In genomic region chr10:63466168-63466935, GRCh38 we compare ENCODE assay signal across 1 cellular context.
TF ChIP-seq lines count a peak whose summit lies in the region.

No MANE protein-coding gene starts in this region.

TF ChIP-seq in HepG2, 621 proteins besides CTCF, POLR2A, EP300 and RAD21 (continued from another document):
- TF ChIP-seq GMEB2 (CRISPR knock-in tag; IDR thresholded peaks at IDR 0.05; ENCODE audit: low read depth) (no peak), KAT7 (CRISPR knock-in tag; IDR thresholded peaks at IDR 0.05; ENCODE audit: borderline replicate concordance) (peak; percentile 71; the same call in 1 of the 2 replicates), ZNF567 (CRISPR knock-in tag; IDR thresholded peaks at IDR 0.05; ENCODE audit: borderline replicate concordance) (no peak), IRX3 (CRISPR knock-in tag; IDR thresholded peaks at IDR 0.05; ENCODE audit: borderline replicate concordance, low read depth) (no peak), MXI1 (IDR thresholded peaks at IDR 0.05; ENCODE audit: borderline replicate concordance, low read depth, low read length) (no peak), ZNF572 (CRISPR knock-in tag; IDR thresholded peaks at IDR 0.05) (peak; percentile 43; the same call in 1 of the 2 replicates), TEF (CRISPR knock-in tag; IDR thresholded peaks at IDR 0.05) (no peak), ZNF317 (CRISPR knock-in tag; IDR thresholded peaks at IDR 0.05) (no peak), ZSCAN30 (CRISPR knock-in tag; IDR thresholded peaks at IDR 0.05) (no peak), REL (CRISPR knock-in tag; conservative IDR thresholded peaks at IDR 0.05) (no peak), FOXJ3 (CRISPR knock-in tag; IDR thresholded peaks at IDR 0.05; ENCODE audit: borderline replicate concordance) (no peak), ZNF597 (CRISPR knock-in tag; IDR thresholded peaks at IDR 0.05) (no peak), KLF11 (CRISPR knock-in tag; IDR thresholded peaks at IDR 0.05) (no peak), MIXL1 (CRISPR knock-in tag; IDR thresholded peaks at IDR 0.05) (no peak), ZNF264 (CRISPR knock-in tag; IDR thresholded peaks at IDR 0.05) (no peak), ZNF256 (CRISPR knock-in tag; conservative IDR thresholded peaks at IDR 0.05) (no peak), ZNF510 (CRISPR knock-in tag; IDR thresholded peaks at IDR 0.05; ENCODE audit: low read depth) (no peak), ZNF17 (CRISPR knock-in tag; IDR thresholded peaks at IDR 0.05) (no peak), ZNF674 (CRISPR knock-in tag; IDR thresholded peaks at IDR 0.05; ENCODE audit: low read depth) (0 out of 2 replicates have a peak, but pooled peaks have one; percentile 43), HIC2 (CRISPR knock-in tag; IDR thresholded peaks at IDR 0.05; ENCODE audit: low read depth) (no peak), ZNF24 (IDR thresholded peaks at IDR 0.05) (0 out of 2 replicates have a peak, but pooled peaks have one; percentile 1), CBFB (CRISPR knock-in tag; IDR thresholded peaks at IDR 0.05) (0 out of 2 replicates have a peak, but pooled peaks have one; percentile 1), MTA3 (CRISPR knock-in tag; IDR thresholded peaks at IDR 0.05) (no peak), ASH2L (IDR thresholded peaks at IDR 0.05; ENCODE audit: insufficient read length, low read depth, low read length) (peak; percentile 5), FUBP1 (CRISPR knock-in tag; IDR thresholded peaks at IDR 0.05; ENCODE audit: borderline replicate concordance) (0 out of 2 replicates have a peak, but pooled peaks have one; percentile 87), SYNCRIP (IDR thresholded peaks at IDR 0.05; ENCODE audit: insufficient read depth, low read depth, low read length) (no peak), ZNF282 (IDR thresholded peaks at IDR 0.05; ENCODE audit: partially characterized antibody) (no peak)
